8 cellular contexts compared by ENCODE assay signal in genomic region chr6:3063733-3064700, GRCh38. TPM values are rescaled to one million over a fixed set of nuclear protein-coding genes. Genes with fewer than 3 reads are reported as not detected.
DNase-seq lines count a peak whose midpoint lies in the region; ATAC-seq and TF ChIP-seq lines count a peak whose summit lies in the region.

No MANE protein-coding gene starts in this region.

- peaks cover 31 to 44% (median 38%) of the 10 kb centered on the region in 3 donors for H3K4me1 Mint-ChIP-seq in T-cell

- CTCF ChIA-PET in HEK293T (lab: Yijun Ruan, JAX): interaction anchor here (0.6 kb wide), 1 partner anchor 99 kb away, joined by 3 read pairs; no protein-coding TSS in a partner anchor
- CTCF ChIA-PET in T-cell (lab: Charles Lee): interaction anchor here (0.6 to 1.0 kb wide), 10 partner anchors 10 to 1072 kb away, joined by 3 to 12 read pairs (median 4); partner anchors contain the start of genes NQO2 (in 1 of the 2) and TUBB2A (in 1 of the 2)

- peak in 1 of 6 experiments; percentile 16 for TF ChIP-seq CTCF in adrenal gland (IDR thresholded peaks at IDR 0.05)
- TF ChIP-seq CTCF in heart right ventricle (IDR thresholded peaks at IDR 0.05): peak in 6 of 9 donors; percentile 4 to 38 (median 17)
- peak in 3 of 6 experiments; percentile 33 to 58 (median 47) for TF ChIP-seq CTCF in upper lobe of left lung (IDR thresholded peaks at IDR 0.05)

- no peaks in the 10 kb centered on the region for H3K27me3 ChIP-seq in adrenal gland
- H3K27me3 ChIP-seq in heart right ventricle: no peaks in the 10 kb centered on the region
- no peaks in the 10 kb centered on the region for H3K27me3 ChIP-seq in upper lobe of left lung

- POLR2A ChIA-PET in HEK293T (lab: Yijun Ruan, JAX): interaction anchor here (0.6 to 1.3 kb wide), 14 partner anchors 11 to 295 kb away, joined by 3 to 20 read pairs (median 3); partner anchors contain the start of genes NQO2, SERPINB1 and TUBB2A
- POLR2A ChIA-PET in T-cell (lab: Charles Lee): interaction anchor here (0.5 to 1.0 kb wide), 10 partner anchors 44 to 957 kb away, joined by 3 to 16 read pairs (median 3); partner anchors contain the start of gene SERPINB1 (in 1 of the 2)

- ATAC-seq in T-cell (replicated peaks in 1 of 4): peak; percentile 77 to 80 (median 79)
- ATAC-seq in heart right ventricle: peak; percentile 92 to 96 (median 94)
- peak; percentile 96 to 98 for ATAC-seq in upper lobe of left lung (ENCODE audit: low FRiP score in 2 of 2)

- peak; percentile 95 to 98 for TF ChIP-seq POLR2A in adrenal gland (IDR thresholded peaks at IDR 0.05)
- peak; percentile 95 to 99 (median 99) for TF ChIP-seq POLR2A in upper lobe of left lung (IDR thresholded peaks at IDR 0.05)

- H3K27ac ChIP-seq in adrenal gland (peak overlapping the region; percentile 53 to 92 (median 87)), heart right ventricle (peak overlapping the region; percentile 88 to 98 (median 96)), upper lobe of left lung (peak overlapping the region; percentile 92 to 97 (median 96))

- no peaks in the 10 kb centered on the region for H3K9me3 Mint-ChIP-seq in T-cell

- peak in 1 of 4 donors; percentile 53 for TF ChIP-seq EP300 in upper lobe of left lung (IDR thresholded peaks at IDR 0.05)

- no peaks in the 10 kb centered on the region for H3K36me3 Mint-ChIP-seq in T-cell

- WGBS in adrenal gland, 4 donors: 0 to 2% (median 1%) methylated on average over 23 to 85 of the region's 85 CpGs
- WGBS in heart right ventricle, 2 donors: 0 to 1% methylated on average over 79 to 85 of the region's 85 CpGs
- WGBS in upper lobe of left lung, 2 donors: 1 to 2% methylated on average over 27 to 35 of the region's 85 CpGs

- H3K4me3 Mint-ChIP-seq in T-cell: peak overlapping the region; percentile 85 to 96 (median 89)

- DNase-seq in HEK293T (ENCODE audit: extremely low spot score) (peak; percentile 79), NCI-H1092 treated with DMSO at 0.1 percent for 48 hours (lab: John Stamatoyannopoulos, UW) (peak; percentile 42), T-cell (peak; percentile 68 to 91 (median 78)), adrenal gland (peak; percentile 94 to 98 (median 96)), heart right ventricle (peak; percentile 95 to 97), posterior vena cava (ENCODE audit: low spot score) (peak; percentile 99), upper lobe of left lung (peak; percentile 98 to 99)

- H3K4me3 ChIP-seq in GM08714 (ENCODE audit: low read length) (peak overlapping the region; percentile 39; the same call in 1 of the 2 replicates), adrenal gland (peak overlapping the region; percentile 57 to 74 (median 68)), heart right ventricle (peak overlapping the region; percentile 45 to 98 (median 84)), upper lobe of left lung (peak overlapping the region; percentile 74 to 88 (median 78))

- H3K27me3 Mint-ChIP-seq in T-cell: no peaks in the 10 kb centered on the region

- peak overlapping the region; percentile 79 to 85 for H3K27ac Mint-ChIP-seq in T-cell

- H3K4me1 ChIP-seq in adrenal gland (replicated peaks in 1 of 2): peaks cover 0 to 9% of the 10 kb centered on the region in 2 donors
- H3K4me1 ChIP-seq in heart right ventricle: peaks cover 0 to 28% (median 17%) of the 10 kb centered on the region in 9 donors
- peaks cover 14 to 28% (median 14%) of the 10 kb centered on the region in 4 donors for H3K4me1 ChIP-seq in upper lobe of left lung

- H3K36me3 ChIP-seq in adrenal gland (replicated peaks in 1 of 2) (no peaks in the 10 kb centered on the region), heart right ventricle (no peaks in the 10 kb centered on the region), upper lobe of left lung (no peaks in the 10 kb centered on the region)

- intact Hi-C loops in adrenal gland (cut with DNase I): no loop called here
- intact Hi-C loops in heart right ventricle (cut with DNase I): no loop called here
- intact Hi-C loops in posterior vena cava (cut with DNase I): no loop called here

- H3K9me3 ChIP-seq in adrenal gland (replicated peaks in 1 of 3) (no peaks in the 10 kb centered on the region), heart right ventricle (no peaks in the 10 kb centered on the region), upper lobe of left lung (no peaks in the 10 kb centered on the region)

TF ChIP-seq in HEK293T, 16 proteins besides CTCF, POLR2A, EP300 and RAD21:
- no peak for TF ChIP-seq FOXK2 (IDR thresholded peaks at IDR 0.05)
- no peak for TF ChIP-seq FOXA1 (IDR thresholded peaks at IDR 0.05)
- peak; percentile 47; the same call in 1 of the 2 replicates for TF ChIP-seq TARDBP (IDR thresholded peaks at IDR 0.05)
- TF ChIP-seq L3MBTL2 (conservative IDR thresholded peaks at IDR 0.05): peak; percentile 44
- no peak for TF ChIP-seq LEF1 (IDR thresholded peaks at IDR 0.05; ENCODE audit: borderline replicate concordance)

RNA-seq across cellular contexts. Expression of gene RIPK1, which starts 4.3 kb away (rescaled TPM):
- total RNA-seq in T-cell (10 to 100 TPM; 22.5 to 33.8 (median 31.7) TPM), adrenal gland (10 to 100 TPM; 17.9 to 21.7 (median 20.3) TPM), heart right ventricle (10 to 100 TPM in 2 of 10 donors, 1 to 10 TPM in 8; 5.1 to 12.2 (median 6.4) TPM), posterior vena cava (10 to 100 TPM; 19.9 to 20.3 TPM), upper lobe of left lung (10 to 100 TPM; 20.6 to 35.6 (median 26.6) TPM)
- polyA plus RNA-seq in adrenal gland (10 to 100 TPM; 18.9 to 20.9 (median 20.9) TPM), heart right ventricle (10 to 100 TPM in 1 of 2 donors, 1 to 10 TPM in 1; 6.1 to 12.9 TPM)

RNA-seq across cellular contexts. Expression of gene BPHL, which starts 54.5 kb away (rescaled TPM):
- total RNA-seq in T-cell: 10 to 100 TPM in 3 of 5 donors, 1 to 10 TPM in 2; 7.1 to 12.4 (median 11.0) TPM
- 10 to 100 TPM; 17.2 to 36.3 (median 22.1) TPM for total RNA-seq in adrenal gland
- polyA plus RNA-seq in adrenal gland: 10 to 100 TPM; 22.4 to 32.4 (median 27.2) TPM
- total RNA-seq in heart right ventricle: 10 to 100 TPM; 14.5 to 44.4 (median 21.0) TPM
- polyA plus RNA-seq in heart right ventricle: 10 to 100 TPM in 1 of 2 donors, 1 to 10 TPM in 1; 5.3 to 22.6 TPM
- total RNA-seq in posterior vena cava: 10 to 100 TPM in 1 of 2 donors, 1 to 10 TPM in 1; 9.0 to 11.0 TPM
- 10 to 100 TPM in 3 of 6 donors, 1 to 10 TPM in 3; 6.3 to 16.8 (median 11.2) TPM for total RNA-seq in upper lobe of left lung

Comparison
In these comparisons a context has a peak if more than half of its experiments do, and no peak if none do; other contexts are left out.
1. Peak in every context shown above with its lines: DNase-seq, ATAC-seq, H3K4me3 ChIP-seq and H3K27ac ChIP-seq.
2. DNase-seq: peak in every context shown above with its lines; median percentile 99 in posterior vena cava; 98 in upper lobe of left lung; 96 in adrenal gland; 96 in heart right ventricle; 79 in HEK293T; 78 in T-cell; 42 in NCI-H1092 treated with DMSO at 0.1 percent for 48 hours.